8 cellular contexts compared by ENCODE assay signal in genomic region chr16:87636050-87636684, GRCh38. TPM values are rescaled to one million over a fixed set of nuclear protein-coding genes. Genes with fewer than 3 reads are reported as not detected.
DNase-seq lines count a peak whose midpoint lies in the region; ATAC-seq and TF ChIP-seq lines count a peak whose summit lies in the region.

No MANE protein-coding gene starts in this region.

- no peaks in the 10 kb centered on the region for H3K36me3 ChIP-seq in MM.1S (replicated peaks; ENCODE audit: insufficient read depth, low read length)
- H3K36me3 ChIP-seq in gastroesophageal sphincter, result no peaks in the 10 kb centered on the region
- H3K36me3 ChIP-seq in trophoblast cell (ENCODE audit: control insufficient read depth in 1 of 2, insufficient read depth in 2 of 2, low read length in 2 of 2), result no peaks in the 10 kb centered on the region
- H3K36me3 ChIP-seq in tibial nerve, result no peaks in the 10 kb centered on the region

- no peak overlapping the region for H2BK12ac ChIP-seq in trophoblast cell (ENCODE audit: low read length)

- peak overlapping the region; percentile 41; the same call in 1 of the 2 replicates for H3K4me2 ChIP-seq in MM.1S (ENCODE audit: low read depth, low read length)
- no peak overlapping the region for H3K4me2 ChIP-seq in trophoblast cell (ENCODE audit: low read length)

- H3K14ac ChIP-seq in trophoblast cell (ENCODE audit: low read length), result no peak overlapping the region

- no peaks in the 10 kb centered on the region for H3K9me2 ChIP-seq in MM.1S (replicated peaks; ENCODE audit: insufficient read depth, low read length)

- H2AFZ ChIP-seq in MM.1S (ENCODE audit: low read length) (no peak overlapping the region), trophoblast cell (ENCODE audit: insufficient read depth, low read length, poor library complexity) (no peak overlapping the region)

- H3K27ac ChIP-seq in MM.1S (ENCODE audit: low read length), result no peak overlapping the region
- no peak overlapping the region for H3K27ac ChIP-seq in gastroesophageal sphincter
- no peak overlapping the region for H3K27ac ChIP-seq in trophoblast cell (ENCODE audit: low read depth, low read length)
- H3K27ac ChIP-seq in tibial nerve, result no peak overlapping the region

- peak; percentile 39 for TF ChIP-seq CTCF in MM.1S (IDR thresholded peaks at IDR 0.05; ENCODE audit: low read length)
- peak in 3 of 4 experiments; percentile 63 to 78 (median 65) for TF ChIP-seq CTCF in gastroesophageal sphincter (IDR thresholded peaks at IDR 0.05)
- peak; percentile 44 to 81 (median 62) for TF ChIP-seq CTCF in tibial nerve (IDR thresholded peaks at IDR 0.05)

- no peaks in the 10 kb centered on the region for H3K79me2 ChIP-seq in MM.1S (ENCODE audit: low read length)
- no peaks in the 10 kb centered on the region for H3K79me2 ChIP-seq in trophoblast cell (ENCODE audit: control insufficient read depth, insufficient read depth, low read length, poor library complexity)

- H3K9ac ChIP-seq in MM.1S (ENCODE audit: low read length), result no peak overlapping the region
- H3K9ac ChIP-seq in trophoblast cell (ENCODE audit: low read length), result no peak overlapping the region

- H3K27me3 ChIP-seq in MM.1S (replicated peaks; ENCODE audit: insufficient read depth, low read length), result peaks cover 67% of the 10 kb centered on the region
- H3K27me3 ChIP-seq in gastroesophageal sphincter, result peaks cover 32% of the 10 kb centered on the region
- no peaks in the 10 kb centered on the region for H3K27me3 ChIP-seq in trophoblast cell (ENCODE audit: insufficient read depth, low read length)
- H3K27me3 ChIP-seq in tibial nerve, result peaks cover 0 to 21% of the 10 kb centered on the region in 2 donors

- TF ChIP-seq EP300 in gastroesophageal sphincter (IDR thresholded peaks at IDR 0.05), result no peak
- TF ChIP-seq EP300 in tibial nerve (IDR thresholded peaks at IDR 0.05), result no peak

- ATAC-seq in gastroesophageal sphincter (peak; percentile 92), HG03469 (IDR thresholded peaks at IDR 0.05; ENCODE audit: unreplicated experiment) (no peak)

- no peaks in the 10 kb centered on the region for H3K79me1 ChIP-seq in trophoblast cell (ENCODE audit: low read length)

- no peak overlapping the region for H3K18ac ChIP-seq in trophoblast cell (ENCODE audit: low read length)

- no peak overlapping the region for H3K4ac ChIP-seq in trophoblast cell (ENCODE audit: low read depth, low read length)

- no peak overlapping the region for H4K12ac ChIP-seq in trophoblast cell (ENCODE audit: low read depth, low read length)

- H3K4me3 ChIP-seq in MM.1S (ENCODE audit: low read length) (no peak overlapping the region), gastroesophageal sphincter (peak overlapping the region in 1 of 2 donors; percentile 20), trophoblast cell (ENCODE audit: low read depth, low read length) (no peak overlapping the region), tibial nerve (peak overlapping the region in 2 of 4 donors; percentile 4 to 14)

- H4K8ac ChIP-seq in trophoblast cell (ENCODE audit: low read depth, low read length), result no peak overlapping the region

- H4K20me1 ChIP-seq in MM.1S (ENCODE audit: insufficient read depth, low read length), result no peaks in the 10 kb centered on the region

- H4K91ac ChIP-seq in trophoblast cell (ENCODE audit: low read depth, low read length), result no peak overlapping the region

- H3K9me3 ChIP-seq in MM.1S (replicated peaks; ENCODE audit: insufficient read depth, low read length) (no peaks in the 10 kb centered on the region), gastroesophageal sphincter (peaks cover 0 to 3% (median 0%) of the 10 kb centered on the region in 3 donors), trophoblast cell (ENCODE audit: insufficient read depth, low read depth, low read length) (peaks cover 2% of the 10 kb centered on the region), tibial nerve (peaks cover 0 to 7% (median 0%) of the 10 kb centered on the region in 4 donors)

- no peak overlapping the region for H2BK120ac ChIP-seq in trophoblast cell (ENCODE audit: insufficient read depth, low read length, poor library complexity)

- H3K4me1 ChIP-seq in MM.1S (ENCODE audit: low read length) (no peaks in the 10 kb centered on the region), gastroesophageal sphincter (peaks cover 0 to 21% (median 6%) of the 10 kb centered on the region in 3 donors), trophoblast cell (ENCODE audit: control insufficient read depth in 1 of 2, insufficient read depth in 2 of 2, low read length in 2 of 2) (no peaks in the 10 kb centered on the region), tibial nerve (peaks cover 0 to 16% (median 5%) of the 10 kb centered on the region in 4 donors)

- 0% methylated on average over 1 of the region's 31 CpGs; no CpG with 5 or more reads in 1 of the 2 donors for WGBS in gastroesophageal sphincter (ENCODE audit: low coverage in 1 of 2), 2 donors
- WGBS in trophoblast cell (ENCODE audit: extremely low coverage, insufficient coverage, insufficient read length), result no CpG with 5 or more reads among the region's 31 CpGs
- 5 to 28% methylated on average over 18 to 27 of the region's 31 CpGs for WGBS in tibial nerve, 2 donors

- DNase-seq in ELR (ENCODE audit: low read depth) (peak; percentile 85), MM.1S (peak; percentile 49), SK-N-DZ (ENCODE audit: low spot score) (peak; percentile 82), trophoblast cell (peak; percentile 66 to 82), tibial nerve (ENCODE audit: low spot score in 2 of 2) (peak; percentile 70 to 78)
- DNase-seq in activated gamma-delta T cell treated with anti-CD3 and anti-CD28 coated beads, Interleukin-2, amount 50 U/mL, for 16 hours (ENCODE audit: low read depth), result peak; percentile 70

- H2AK5ac ChIP-seq in trophoblast cell (ENCODE audit: low read length), result no peak overlapping the region

- no peak for TF ChIP-seq POLR2A in gastroesophageal sphincter (IDR thresholded peaks at IDR 0.05)
- TF ChIP-seq POLR2A in tibial nerve (IDR thresholded peaks at IDR 0.05), result no peak

- no peak overlapping the region for H3K23ac ChIP-seq in trophoblast cell (ENCODE audit: low read length)

- no peak overlapping the region for H2BK5ac ChIP-seq in trophoblast cell (ENCODE audit: low read depth, low read length, poor library complexity)

- H3F3A ChIP-seq in MM.1S (ENCODE audit: insufficient read depth, low read length), result no peaks in the 10 kb centered on the region

RNA-seq across cellular contexts. Expression of gene JPH3, which starts 33.9 kb away (rescaled TPM):
- 0.81 and 2.6 TPM in 2 replicates for polyA plus RNA-seq in SK-N-DZ (2014; cell fraction: cytosol; rRNA removed)
- polyA plus RNA-seq in SK-N-DZ (2014; cell fraction: nucleus; rRNA removed), result 0.77 and 4.6 TPM in 2 replicates
- total RNA-seq in gastroesophageal sphincter, result 1 to 10 TPM in 3 of 4 donors, under 1 TPM in 1; 0.72 to 4.4 (median 1.1) TPM
- 5.7 and 6.2 TPM in 2 replicates for polyA plus RNA-seq in trophoblast cell (2013)
- under 1 TPM in 1 of 4 donors, not detected in 3; 0.39 TPM for total RNA-seq in tibial nerve
